ENCODE assay signal across 1 cellular context in the genomic region with DNA sequence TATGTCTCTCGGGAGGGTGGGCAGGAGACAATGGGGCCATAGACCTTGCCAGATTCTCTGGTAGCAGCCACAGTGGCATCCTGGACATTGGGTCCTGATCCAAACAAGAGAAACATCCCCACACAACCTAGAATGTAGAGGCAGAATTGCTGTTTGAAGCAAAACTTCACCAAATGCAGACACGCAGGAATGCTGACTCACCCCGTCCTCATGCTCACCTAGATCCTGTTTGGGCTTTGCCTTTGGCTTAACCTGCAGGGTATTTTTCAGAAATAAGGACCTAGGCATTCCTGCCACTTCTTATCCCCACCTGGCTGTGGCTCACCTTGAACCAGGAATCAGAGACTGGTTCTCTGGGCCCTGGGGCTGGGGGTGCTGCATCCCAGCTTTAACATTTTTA.
TF ChIP-seq lines count a peak whose summit lies in the region.

No MANE protein-coding gene starts in this region.

TF ChIP-seq in GM23338, 12 proteins besides CTCF, POLR2A, EP300 and RAD21 (continued from another document):
- no peak for TF ChIP-seq ZNF462 (CRISPR knock-in tag; IDR thresholded peaks at IDR 0.05)
- TF ChIP-seq, protein P1, sequence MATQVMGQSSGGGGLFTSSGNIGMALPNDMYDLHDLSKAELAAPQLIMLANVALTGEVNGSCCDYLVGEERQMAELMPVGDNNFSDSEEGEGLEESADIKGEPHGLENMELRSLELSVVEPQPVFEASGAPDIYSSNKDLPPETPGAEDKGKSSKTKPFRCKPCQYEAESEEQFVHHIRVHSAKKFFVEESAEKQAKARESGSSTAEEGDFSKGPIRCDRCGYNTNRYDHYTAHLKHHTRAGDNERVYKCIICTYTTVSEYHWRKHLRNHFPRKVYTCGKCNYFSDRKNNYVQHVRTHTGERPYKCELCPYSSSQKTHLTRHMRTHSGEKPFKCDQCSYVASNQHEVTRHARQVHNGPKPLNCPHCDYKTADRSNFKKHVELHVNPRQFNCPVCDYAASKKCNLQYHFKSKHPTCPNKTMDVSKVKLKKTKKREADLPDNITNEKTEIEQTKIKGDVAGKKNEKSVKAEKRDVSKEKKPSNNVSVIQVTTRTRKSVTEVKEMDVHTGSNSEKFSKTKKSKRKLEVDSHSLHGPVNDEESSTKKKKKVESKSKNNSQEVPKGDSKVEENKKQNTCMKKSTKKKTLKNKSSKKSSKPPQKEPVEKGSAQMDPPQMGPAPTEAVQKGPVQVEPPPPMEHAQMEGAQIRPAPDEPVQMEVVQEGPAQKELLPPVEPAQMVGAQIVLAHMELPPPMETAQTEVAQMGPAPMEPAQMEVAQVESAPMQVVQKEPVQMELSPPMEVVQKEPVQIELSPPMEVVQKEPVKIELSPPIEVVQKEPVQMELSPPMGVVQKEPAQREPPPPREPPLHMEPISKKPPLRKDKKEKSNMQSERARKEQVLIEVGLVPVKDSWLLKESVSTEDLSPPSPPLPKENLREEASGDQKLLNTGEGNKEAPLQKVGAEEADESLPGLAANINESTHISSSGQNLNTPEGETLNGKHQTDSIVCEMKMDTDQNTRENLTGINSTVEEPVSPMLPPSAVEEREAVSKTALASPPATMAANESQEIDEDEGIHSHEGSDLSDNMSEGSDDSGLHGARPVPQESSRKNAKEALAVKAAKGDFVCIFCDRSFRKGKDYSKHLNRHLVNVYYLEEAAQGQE (IDR thresholded peaks at IDR 0.05; ENCODE audit: unreplicated experiment): no peak
- no peak for TF ChIP-seq EZH2phosphoT487 (IDR thresholded peaks at IDR 0.05; ENCODE audit: unreplicated experiment)
- no peak for TF ChIP-seq POLR2AphosphoS5 (IDR thresholded peaks at IDR 0.05; ENCODE audit: low read depth)
- no peak for TF ChIP-seq ZNF114 (CRISPR knock-in tag; IDR thresholded peaks at IDR 0.05)
- no peak for TF ChIP-seq CREB1 (CRISPR knock-in tag; IDR thresholded peaks at IDR 0.05; ENCODE audit: low read depth)
TF ChIP-seq in GM23338: peak in this region for 0.
